ENCODE assay signal across 9 cellular contexts in the genomic region with DNA sequence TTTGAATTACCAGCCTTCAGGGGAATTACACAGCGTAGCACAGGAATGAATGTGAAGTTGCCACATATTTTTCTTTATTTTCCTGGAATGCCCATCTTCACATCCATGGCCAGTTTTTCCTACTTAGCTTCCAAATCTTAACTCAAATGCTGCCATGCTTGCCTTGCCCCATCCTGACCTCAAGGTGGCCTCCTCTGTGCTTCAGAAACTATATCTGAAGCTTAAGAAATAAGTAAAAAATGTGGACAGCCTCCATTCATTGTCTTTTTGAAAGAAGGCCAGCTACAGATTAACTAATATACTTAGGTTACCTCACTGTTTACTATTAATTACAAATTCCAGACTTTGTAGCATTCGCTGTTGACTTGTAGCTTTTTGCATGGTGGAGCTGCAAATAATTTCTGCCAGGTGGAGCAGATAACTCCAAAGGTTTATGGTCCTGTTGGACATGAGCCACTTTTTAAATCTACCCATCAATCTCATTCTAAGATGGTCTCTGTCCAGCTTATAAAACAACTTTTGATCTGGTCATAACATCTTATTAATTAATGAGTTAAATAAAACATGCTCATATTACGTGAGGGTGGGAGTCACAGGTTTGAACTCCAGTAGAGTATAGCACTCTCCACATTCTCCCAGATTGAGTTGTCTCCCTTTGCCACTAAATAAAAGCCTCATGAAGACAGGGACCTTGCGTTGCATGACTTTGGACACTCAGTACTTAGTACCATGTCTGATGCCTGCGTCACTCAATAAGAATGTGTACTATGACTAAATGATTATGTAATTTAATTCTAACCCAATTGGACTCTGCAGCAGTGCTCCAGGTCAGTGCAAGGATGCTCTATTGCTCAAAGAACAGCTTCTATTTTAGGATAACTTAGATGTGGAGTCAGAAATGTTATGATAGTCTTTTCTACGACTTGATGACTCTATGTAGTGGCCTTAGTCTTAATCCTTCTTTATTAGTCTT.
DNase-seq lines count a peak whose midpoint lies in the region; ATAC-seq and TF ChIP-seq lines count a peak whose summit lies in the region.
"Had no signal": no experiment of that assay in that cellular context is flagged by ENCODE, and none has a peak within 500 bp of the region (broad histone marks: within the 10 kb centered on the region; RNA-seq: fewer than 3 reads in every experiment).

No MANE protein-coding gene starts in this region.

- no TSS peak for BruUV-seq in A673 (replicated peaks; lab: Mats Ljungman, UMichigan)

- no peak overlapping the region for H2BK5ac ChIP-seq in neuronal stem cell (ENCODE audit: low read length)

- H3K36me3 ChIP-seq in A673 (ENCODE audit: insufficient read depth, low read length, poor library complexity, severe bottlenecking): no peaks in the 10 kb centered on the region
- H3K36me3 ChIP-seq in neuronal stem cell (replicated peaks in 1 of 2; ENCODE audit: control insufficient read depth in 2 of 2, insufficient read depth in 2 of 2, low read length in 2 of 2): no peaks in the 10 kb centered on the region
- H3K36me3 ChIP-seq: sigmoid colon had no signal

- no peak overlapping the region for H3K4ac ChIP-seq in neuronal stem cell (ENCODE audit: low read length)

- H2BK15ac ChIP-seq in neuronal stem cell (ENCODE audit: low read length): no peak overlapping the region

- intact Hi-C loops in A673 (cut with micrococcal nuclease; ENCODE audit: unreplicated experiment): loop anchor here (10.0 kb wide), 2 partner anchors 512 to 582 kb away; no protein-coding TSS in a partner anchor

- CTCF ChIA-PET in A673 (lab: Charles Lee) (interaction anchor here (0.6 to 1.7 kb wide), 4 partner anchors 34 to 683 kb away, joined by 4 to 6 read pairs (median 6); no protein-coding TSS in a partner anchor), T-cell (lab: Charles Lee) (interaction anchor here in 1 of 2 donors (0.6 to 0.7 kb wide), 2 partner anchors 359 to 940 kb away, joined by 3 to 5 read pairs; no protein-coding TSS in a partner anchor)

- H3K9me3 Mint-ChIP-seq in T-cell: no peaks in the 10 kb centered on the region

- no CpG with 5 or more reads among the region's 6 CpGs for WGBS in neuronal stem cell (ENCODE audit: extremely low coverage in 2 of 2, insufficient read length in 2 of 2, insufficient replicate concordance in 1 of 2), 2 donors

- no peak overlapping the region for H3K4me3 Mint-ChIP-seq in T-cell

- no peak overlapping the region for H3K23ac ChIP-seq in neuronal stem cell (ENCODE audit: low read depth, low read length, poor library complexity)

- H3K27me3 Mint-ChIP-seq in T-cell: peaks cover 11 to 17% of the 10 kb centered on the region in 2 donors

- H2BK12ac ChIP-seq in neuronal stem cell (ENCODE audit: low read length): no peak overlapping the region

- H3K9me3 ChIP-seq in A673 (ENCODE audit: low read depth, low read length, poor library complexity, severe bottlenecking) (no peaks in the 10 kb centered on the region), neuronal stem cell (replicated peaks in 1 of 2; ENCODE audit: control insufficient read depth in 2 of 2, insufficient read depth in 1 of 2, low read depth in 1 of 2, low read length in 2 of 2) (peaks cover 0 to 2% of the 10 kb centered on the region in 2 donors)
- H3K9me3 ChIP-seq: sigmoid colon had no signal

- no peaks in the 10 kb centered on the region for H3K36me3 Mint-ChIP-seq in T-cell

- H3K4me2 ChIP-seq in neuronal stem cell (ENCODE audit: insufficient read depth, low read length, poor library complexity, severe bottlenecking): no peak overlapping the region

- H2AFZ ChIP-seq in neuronal stem cell (ENCODE audit: low read length): no peak overlapping the region

- in situ Hi-C loops in GM13977 (cut with MboI; ENCODE audit: low pct_unique_long_range_greater_than_20kb, low sequenced_read_pairs, unreplicated experiment): no loop called here

- POLR2A ChIA-PET in A673 (lab: Charles Lee; ENCODE audit: low non-redundant PET): interaction anchor here (0.6 to 1.1 kb wide), 3 partner anchors 49 to 683 kb away, joined by 3 to 16 read pairs (median 4); no protein-coding TSS in a partner anchor
- POLR2A ChIA-PET in T-cell (lab: Charles Lee): no interaction called here

- H3K4me1 ChIP-seq in A673 (ENCODE audit: insufficient read depth, low read length, poor library complexity, severe bottlenecking) (peaks cover 50% of the 10 kb centered on the region), foreskin keratinocyte (peaks cover 12% of the 10 kb centered on the region), neuronal stem cell (ENCODE audit: control insufficient read depth in 2 of 2, insufficient read depth in 1 of 2, low read depth in 1 of 2, low read length in 2 of 2) (peaks cover 6 to 12% of the 10 kb centered on the region in 2 donors)

- H3K27ac ChIP-seq in A673 (ENCODE audit: low read depth, low read length, poor library complexity, severe bottlenecking): peak overlapping the region; percentile 98
- no peak overlapping the region for H3K27ac ChIP-seq in foreskin keratinocyte
- H3K27ac ChIP-seq in neuronal stem cell (replicated peaks; ENCODE audit: low read length): no peak overlapping the region
- H3K27ac ChIP-seq: sigmoid colon had no signal

- H2BK120ac ChIP-seq in neuronal stem cell (ENCODE audit: low read depth, low read length): no peak overlapping the region

- H4K91ac ChIP-seq in neuronal stem cell (ENCODE audit: low read depth, low read length, poor library complexity): no peak overlapping the region

- H3K4me3 ChIP-seq in A673 (ENCODE audit: low read depth, low read length, poor library complexity, severe bottlenecking) (no peak overlapping the region), neuronal stem cell (ENCODE audit: low read length in 2 of 2) (no peak overlapping the region)
- H3K4me3 ChIP-seq: sigmoid colon had no signal

- H3K14ac ChIP-seq in neuronal stem cell (ENCODE audit: low read length): no peak overlapping the region

- H2AK5ac ChIP-seq in neuronal stem cell (ENCODE audit: low read depth, low read length): no peak overlapping the region

- H3K9ac ChIP-seq in neuronal stem cell (ENCODE audit: low read depth, low read length, poor library complexity): no peak overlapping the region

- H3K79me1 ChIP-seq in neuronal stem cell (ENCODE audit: low read depth, low read length): no peaks in the 10 kb centered on the region

- H3K4me1 Mint-ChIP-seq in T-cell: no peaks in the 10 kb centered on the region

- no peak overlapping the region for H3K18ac ChIP-seq in neuronal stem cell (ENCODE audit: low read length)

- H4K8ac ChIP-seq in neuronal stem cell (ENCODE audit: low read depth, low read length): no peak overlapping the region

- peak; percentile 79 for DNase-seq in A673 (ENCODE audit: low spot score)
- DNase-seq in GM13977 (ENCODE audit: low spot score): peak; percentile 3
- DNase-seq in RPMI7951 (ENCODE audit: low read depth): peak; percentile 58
- DNase-seq in foreskin keratinocyte: no peak
- DNase-seq in T-cell: no peak
- DNase-seq in amniotic stem cell (lab: John Stamatoyannopoulos, UW): no peak
- no peak for DNase-seq in GF-D8 (lab: John Stamatoyannopoulos, UW)
- no peak for DNase-seq in neuronal stem cell (ENCODE audit: low spot score)
- DNase-seq: sigmoid colon had no signal

- TF ChIP-seq CTCF in A673 (conservative IDR thresholded peaks at IDR 0.05; ENCODE audit: low read depth, low read length) (peak; percentile 71), GM13977 (IDR thresholded peaks at IDR 0.05; ENCODE audit: extremely low read depth, insufficient read depth, missing control alignments) (peak; percentile 41), foreskin keratinocyte (conservative IDR thresholded peaks at IDR 0.05) (peak; percentile 64)

- ATAC-seq in foreskin keratinocyte (no peak), T-cell (replicated peaks in 1 of 4) (no peak)

- no peak overlapping the region for H3K27ac Mint-ChIP-seq in T-cell

- H3K27me3 ChIP-seq in A673 (replicated peaks; ENCODE audit: insufficient read depth, low read depth, low read length, poor library complexity) (no peaks in the 10 kb centered on the region), foreskin keratinocyte (no peaks in the 10 kb centered on the region), neuronal stem cell (ENCODE audit: control insufficient read depth in 3 of 3, insufficient read depth in 3 of 3, low read depth in 1 of 3, low read length in 3 of 3) (no peaks in the 10 kb centered on the region)
- H3K27me3 ChIP-seq: sigmoid colon had no signal

Comparison
In these comparisons a context has a peak if more than half of its experiments do, and no peak if none do; other contexts are left out.
1. DNase-seq: peak in A673 (single experiment), GM13977 (single experiment) and RPMI7951 (single experiment); none in foreskin keratinocyte (0 of 2), T-cell (0 of 34), amniotic stem cell (single experiment), GF-D8 (single experiment) and neuronal stem cell (single experiment).
2. Peak in every context shown above with its lines, with median percentiles within 50 percentile points of each other: CTCF ChIP-seq.